Comparison of ENCODE assay signal across 23 cellular contexts in genomic region chr10:99497343-99498025, GRCh38. TPM values are rescaled to one million over a fixed set of nuclear protein-coding genes. Genes with fewer than 3 reads are reported as not detected.
DNase-seq lines count a peak whose midpoint lies in the region; ATAC-seq and TF ChIP-seq lines count a peak whose summit lies in the region.
"Had no signal": no experiment of that assay in that cellular context is flagged by ENCODE, and none has a peak within 500 bp of the region (broad histone marks: within the 10 kb centered on the region; RNA-seq: fewer than 3 reads in every experiment).

No MANE protein-coding gene starts in this region.

- intact Hi-C loops in upper lobe of right lung (cut with DNase I), result no loop called here

- H3K9me3 ChIP-seq in upper lobe of right lung, result no peaks in the 10 kb centered on the region
- H3K9me3 ChIP-seq: BE2C had no signal

- no peak overlapping the region for H3K4me3 Mint-ChIP-seq in WTC11
- H3K4me3 Mint-ChIP-seq: CD14-positive monocyte; CD4-positive, alpha-beta T cell; CD8-positive, alpha-beta memory T cell; GM23338; H9 had no signal

- peaks cover 3% of the 10 kb centered on the region; the same call in 1 of the 2 replicates for H3K9me3 Mint-ChIP-seq in WTC11
- H3K9me3 Mint-ChIP-seq: GM23338, H9 had no signal

- no peak overlapping the region for H3K27ac ChIP-seq in upper lobe of right lung
- H3K27ac ChIP-seq: A549; BLaER1 treated with 17β-estradiol and CSF1 and Interleukin-3, amounts not matched to agents 10 nM and 100 nM had no signal

- ATAC-seq in upper lobe of right lung (peak; percentile 23), WTC11 (no peak)
- ATAC-seq: A549, GM23338 had no signal

- no peaks in the 10 kb centered on the region for H3K36me3 ChIP-seq in upper lobe of right lung
- H3K36me3 ChIP-seq: BE2C; BLaER1 treated with 17β-estradiol and CSF1 and Interleukin-3, amounts not matched to agents 10 nM and 100 nM had no signal

- POLR2A ChIA-PET in WTC11 (lab: Charles Lee), result no interaction called here

- peaks cover 48% of the 10 kb centered on the region for H3K27me3 Mint-ChIP-seq in WTC11 (ENCODE audit: low read depth)

- H3K4me1 ChIP-seq in upper lobe of right lung, result no peaks in the 10 kb centered on the region
- H3K4me1 ChIP-seq: A549; BE2C; BLaER1 treated with 17β-estradiol and CSF1 and Interleukin-3, amounts not matched to agents 10 nM and 100 nM had no signal

- TF ChIP-seq CTCF in upper lobe of right lung (IDR thresholded peaks at IDR 0.05) (no peak), WTC11 (IDR thresholded peaks at IDR 0.05) (no peak)

- no peaks in the 10 kb centered on the region for H3K36me3 Mint-ChIP-seq in WTC11
- H3K36me3 Mint-ChIP-seq: CD14-positive monocyte had no signal

- no peaks in the 10 kb centered on the region for H3K4me1 Mint-ChIP-seq in WTC11
- H3K4me1 Mint-ChIP-seq: CD14-positive monocyte; CD8-positive, alpha-beta memory T cell; GM23338; H9 had no signal

- no peak overlapping the region for H3K27ac Mint-ChIP-seq in WTC11
- H3K27ac Mint-ChIP-seq: CD14-positive monocyte; CD4-positive, alpha-beta T cell; CD8-positive, alpha-beta memory T cell; GM23338; H9 had no signal

- no peaks in the 10 kb centered on the region for H3K27me3 ChIP-seq in upper lobe of right lung
- H3K27me3 ChIP-seq: BE2C; BLaER1 treated with 17β-estradiol and CSF1 and Interleukin-3, amounts not matched to agents 10 nM and 100 nM had no signal

- CTCF ChIA-PET in WTC11 (lab: Charles Lee), result interaction anchor here (0.6 to 1.6 kb wide), 2 partner anchors 12 to 14 kb away, joined by 3 to 8 read pairs; no protein-coding TSS in a partner anchor

- peak; percentile 78 for DNase-seq in HCEC 1CT
- DNase-seq in HS-27A (ENCODE audit: low read depth), result peak; percentile 43
- peak; percentile 7 for DNase-seq in left kidney (ENCODE audit: low read depth, low spot score)
- no peak for DNase-seq in upper lobe of right lung
- DNase-seq in NCI-H2107 (lab: John Stamatoyannopoulos, UW), result no peak
- no peak for DNase-seq in WTC11 (ENCODE audit: low spot score)
- no peak for DNase-seq in activated gamma-delta T cell treated with Interleukin-2 at 50 U/mL for 16 hours
- no peak for DNase-seq in NCI-H1092 treated with DMSO at 0.1 percent for 48 hours (lab: John Stamatoyannopoulos, UW)
- DNase-seq: 8988T; ACHN; AML-193; BE2C; CD4-positive, alpha-beta T cell; CD8-positive, alpha-beta memory T cell; DMS 273 treated with DMSO at 0.1 percent for 48 hours; DMS53; DMS79 treated with DMSO at 0.1 percent for 48 hours; H9 had no signal

- no peak overlapping the region for H3K4me3 ChIP-seq in upper lobe of right lung
- H3K4me3 ChIP-seq: A549; BLaER1 treated with 17β-estradiol and CSF1 and Interleukin-3, amounts not matched to agents 10 nM and 100 nM; GM23338 had no signal

TF ChIP-seq in WTC11, 78 proteins besides CTCF, POLR2A, EP300 and RAD21:
- no peak for TF ChIP-seq ARID4B (CRISPR knock-in tag; IDR thresholded peaks at IDR 0.05; ENCODE audit: borderline replicate concordance)
- TF ChIP-seq STAT6 (CRISPR knock-in tag; conservative IDR thresholded peaks at IDR 0.05; ENCODE audit: low read depth), result no peak
- TF ChIP-seq FOXP1 (CRISPR knock-in tag; IDR thresholded peaks at IDR 0.05; ENCODE audit: borderline replicate concordance), result no peak
- TF ChIP-seq GRHL2 (CRISPR knock-in tag; IDR thresholded peaks at IDR 0.05; ENCODE audit: insufficient replicate concordance, severe bottlenecking), result no peak
- no peak for TF ChIP-seq RORB (CRISPR knock-in tag; IDR thresholded peaks at IDR 0.05)

RNA-seq across cellular contexts. Expression of gene NKX2-3, which starts 35.3 kb away (rescaled TPM):
- 0.26 TPM for total RNA-seq in upper lobe of right lung
- not detected in 3 replicates for total RNA-seq in WTC11 (2021)
- total RNA-seq: CD4-positive, alpha-beta T cell; CD8-positive, alpha-beta memory T cell; GM23338; H4; H9 had no signal

Comparison
In these comparisons a context has a peak if more than half of its experiments do, and no peak if none do; other contexts are left out.
1. DNase-seq: peak in HCEC 1CT (single experiment), HS-27A (single experiment) and left kidney (single experiment); none in upper lobe of right lung (single experiment), NCI-H2107 (single experiment), WTC11 (single experiment), activated gamma-delta T cell treated with Interleukin-2 at 50 U/mL for 16 hours (single experiment) and NCI-H1092 treated with DMSO at 0.1 percent for 48 hours (single experiment).